8 cellular contexts compared by ENCODE assay signal in genomic region chrX:70453024-70453618, GRCh38. TPM values are rescaled to one million over a fixed set of nuclear protein-coding genes. Genes with fewer than 3 reads are reported as not detected.
DNase-seq lines count a peak whose midpoint lies in the region; ATAC-seq and TF ChIP-seq lines count a peak whose summit lies in the region.

No MANE protein-coding gene starts in this region.

- H3F3A ChIP-seq in DOHH2 (ENCODE audit: control insufficient read depth, insufficient read depth), result 0 out of 2 replicates have a peak, but pooled peaks cover 9% of the 10 kb centered on the region

- no peak overlapping the region for H2AFZ ChIP-seq in OCI-LY3 (ENCODE audit: low read depth, low read length)

- H3K9me3 Mint-ChIP-seq in endothelial cell (ENCODE audit: unreplicated experiment), result no peaks in the 10 kb centered on the region

- H3K27ac ChIP-seq in DOHH2 (ENCODE audit: low read depth, low read length) (peak overlapping the region; percentile 45; the same call in 1 of the 2 replicates), OCI-LY3 (ENCODE audit: low read length) (no peak overlapping the region), prostate gland (peak overlapping the region; percentile 68 to 77)

- ATAC-seq in HG03135 (IDR thresholded peaks at IDR 0.05; ENCODE audit: unreplicated experiment) (no peak), GM21447 (IDR thresholded peaks at IDR 0.05; ENCODE audit: unreplicated experiment) (no peak)

- DNase-seq in endothelial cell (ENCODE audit: low spot score) (no peak), prostate gland (ENCODE audit: low spot score) (no peak), SW 1271 (lab: John Stamatoyannopoulos, UW) (no peak), DMS153 treated with DMSO at 0.1 percent for 48 hours (lab: John Stamatoyannopoulos, UW; ENCODE audit: unreplicated experiment) (no peak)

- no peaks in the 10 kb centered on the region for H3K9me3 ChIP-seq in DOHH2 (ENCODE audit: control insufficient read depth, insufficient read depth, low read length)
- H3K9me3 ChIP-seq in OCI-LY3 (ENCODE audit: insufficient read depth, low read length), result no peaks in the 10 kb centered on the region
- no peaks in the 10 kb centered on the region for H3K9me3 ChIP-seq in prostate gland

- H3K4me1 ChIP-seq in DOHH2 (ENCODE audit: control insufficient read depth, low read length), result peaks cover 45% of the 10 kb centered on the region
- H3K4me1 ChIP-seq in OCI-LY3 (ENCODE audit: low read length), result peaks cover 33% of the 10 kb centered on the region
- H3K4me1 ChIP-seq in prostate gland (replicated peaks), result no peaks in the 10 kb centered on the region

- peak overlapping the region; percentile 59 for H3K4me3 Mint-ChIP-seq in endothelial cell (ENCODE audit: unreplicated experiment)

- no peaks in the 10 kb centered on the region for H3K27me3 ChIP-seq in DOHH2 (ENCODE audit: control insufficient read depth, low read length)
- no peaks in the 10 kb centered on the region for H3K27me3 ChIP-seq in OCI-LY3 (ENCODE audit: low read depth, low read length)
- no peaks in the 10 kb centered on the region for H3K27me3 ChIP-seq in prostate gland (replicated peaks; ENCODE audit: insufficient read depth)

- H3K36me3 ChIP-seq in DOHH2 (ENCODE audit: control insufficient read depth, low read length), result peaks cover 6% of the 10 kb centered on the region; the same call in 1 of the 2 replicates
- H3K36me3 ChIP-seq in OCI-LY3 (replicated peaks; ENCODE audit: low read depth, low read length), result peaks cover 5% of the 10 kb centered on the region
- H3K36me3 ChIP-seq in prostate gland, result no peaks in the 10 kb centered on the region

- no peaks in the 10 kb centered on the region for H4K20me1 ChIP-seq in DOHH2 (ENCODE audit: control insufficient read depth, insufficient read depth, low read depth, low read length)
- H4K20me1 ChIP-seq in OCI-LY3 (ENCODE audit: insufficient read depth, low read length), result peaks cover 9% of the 10 kb centered on the region; the same call in 1 of the 2 replicates

- no peak for TF ChIP-seq POLR2A in prostate gland (IDR thresholded peaks at IDR 0.05)

- 48% methylated on average over 5 of the region's 5 CpGs for WGBS in prostate gland

- H3K27me3 Mint-ChIP-seq in endothelial cell (ENCODE audit: unreplicated experiment), result peaks cover 5% of the 10 kb centered on the region

- peaks cover 21% of the 10 kb centered on the region for H3K79me2 ChIP-seq in DOHH2 (ENCODE audit: control insufficient read depth, low read length)
- no peaks in the 10 kb centered on the region for H3K79me2 ChIP-seq in OCI-LY3 (ENCODE audit: low read length)

- peak overlapping the region; percentile 63 for H3K9ac ChIP-seq in OCI-LY3 (ENCODE audit: low read length)

- peak overlapping the region; percentile 90 for H3K4me2 ChIP-seq in DOHH2 (ENCODE audit: low read length)
- peak overlapping the region; percentile 91 for H3K4me2 ChIP-seq in OCI-LY3 (ENCODE audit: low read length)

- H3K4me1 Mint-ChIP-seq in endothelial cell (ENCODE audit: unreplicated experiment), result peaks cover 6% of the 10 kb centered on the region

- TF ChIP-seq CTCF in DOHH2 (IDR thresholded peaks at IDR 0.05; ENCODE audit: low read depth, low read length, poor library complexity, severe bottlenecking), result no peak
- no peak for TF ChIP-seq CTCF in OCI-LY3 (IDR thresholded peaks at IDR 0.05; ENCODE audit: low read depth, low read length)
- TF ChIP-seq CTCF in endothelial cell (IDR thresholded peaks at IDR 0.05; ENCODE audit: unreplicated experiment), result no peak
- TF ChIP-seq CTCF in prostate gland (IDR thresholded peaks at IDR 0.05), result no peak

- H3K27ac Mint-ChIP-seq in endothelial cell (ENCODE audit: unreplicated experiment), result no peak overlapping the region

- H3K36me3 Mint-ChIP-seq in endothelial cell (ENCODE audit: low read depth, unreplicated experiment), result no peaks in the 10 kb centered on the region

- intact Hi-C loops in prostate gland (cut with DNase I), result loop anchor here (5.0 to 10.0 kb wide), 2 partner anchors 99 to 212 kb away; no protein-coding TSS in a partner anchor

- peak overlapping the region; percentile 76 for H3K4me3 ChIP-seq in DOHH2 (ENCODE audit: low read length)
- peak overlapping the region; percentile 82 for H3K4me3 ChIP-seq in OCI-LY3 (ENCODE audit: low read length)
- peak overlapping the region; percentile 31 to 39 for H3K4me3 ChIP-seq in prostate gland

- no peaks in the 10 kb centered on the region for H3K9me2 ChIP-seq in DOHH2 (replicated peaks; ENCODE audit: control insufficient read depth, low read length)

RNA-seq across cellular contexts. Expression of gene DLG3, which starts 8.5 kb away (rescaled TPM):
- 10.3 TPM for total RNA-seq in endothelial cell (ENCODE audit: unreplicated experiment)
- total RNA-seq in prostate gland, result 10 to 100 TPM; 11.9 to 29.1 TPM

RNA-seq across cellular contexts. Expression of gene GDPD2, which starts 30.0 kb away (rescaled TPM):
- total RNA-seq in endothelial cell (ENCODE audit: unreplicated experiment) (0.13 TPM), prostate gland (not detected)
